8 cellular contexts compared by ENCODE assay signal in genomic region chr20:62030834-62031434, GRCh38. TPM values are rescaled to one million over a fixed set of nuclear protein-coding genes. Genes with fewer than 3 reads are reported as not detected.
DNase-seq lines count a peak whose midpoint lies in the region; ATAC-seq, FAIRE-seq and TF ChIP-seq lines count a peak whose summit lies in the region.

No MANE protein-coding gene starts in this region.

- H3K4me3 ChIP-seq in CD8-positive, alpha-beta T cell (ENCODE audit: low read depth, low read length), result no peak overlapping the region
- H3K4me3 ChIP-seq in OCI-LY1 (ENCODE audit: low read depth, low read length, poor library complexity, severe bottlenecking), result peak overlapping the region; percentile 30
- no peak overlapping the region for H3K4me3 ChIP-seq in H1 (ENCODE audit: extremely low read depth in 1 of 4, insufficient read depth in 2 of 4, low read depth in 3 of 4, low read length in 4 of 4)
- no peak overlapping the region for H3K4me3 ChIP-seq in transverse colon
- no peak overlapping the region for H3K4me3 ChIP-seq in body of pancreas

- H3K56ac ChIP-seq in H1 (replicated peaks; ENCODE audit: insufficient read length, low read depth, low read length), result no peak overlapping the region

- no peaks in the 10 kb centered on the region for H3K27me3 ChIP-seq in CD8-positive, alpha-beta T cell (ENCODE audit: insufficient read depth, low read length)
- H3K27me3 ChIP-seq in OCI-LY1 (ENCODE audit: insufficient read depth, low read length), result no peaks in the 10 kb centered on the region
- H3K27me3 ChIP-seq in H1 (replicated peaks in 1 of 4; ENCODE audit: control insufficient read depth in 3 of 4, extremely low read depth in 1 of 4, insufficient read depth in 3 of 4, low read length in 3 of 4), result no peaks in the 10 kb centered on the region
- no peaks in the 10 kb centered on the region for H3K27me3 ChIP-seq in transverse colon
- no peaks in the 10 kb centered on the region for H3K27me3 ChIP-seq in body of pancreas

- H2AK5ac ChIP-seq in H1 (ENCODE audit: low read depth, low read length), result no peak overlapping the region

- DNase-seq in CD8-positive, alpha-beta T cell, result peak in 6 of 7 experiments; percentile 11 to 66 (median 31)
- peak; percentile 79 for DNase-seq in GM20000 (ENCODE audit: low spot score)
- DNase-seq in H1 (ENCODE audit: low read depth in 1 of 2, low spot score in 2 of 2), result no peak
- no peak for DNase-seq in transverse colon
- DNase-seq in NCI-H2107 treated with DMSO at 0.1 percent for 48 hours (lab: John Stamatoyannopoulos, UW; ENCODE audit: unreplicated experiment), result no peak
- DNase-seq in GF-D8 (lab: John Stamatoyannopoulos, UW), result no peak
- DNase-seq in body of pancreas, result no peak

- H3K4me1 ChIP-seq in CD8-positive, alpha-beta T cell (ENCODE audit: insufficient read depth, low read length), result peaks cover 40% of the 10 kb centered on the region
- H3K4me1 ChIP-seq in OCI-LY1 (ENCODE audit: insufficient read depth, low read length, severe bottlenecking) (peaks cover 35% of the 10 kb centered on the region), H1 (replicated peaks in 1 of 4; ENCODE audit: control insufficient read depth in 3 of 4, insufficient read depth in 4 of 4, low read length in 3 of 4) (peaks cover 2 to 22% (median 8%) of the 10 kb centered on the region in 4 experiments), transverse colon (peaks cover 0 to 6% (median 3%) of the 10 kb centered on the region in 4 donors), body of pancreas (peaks cover 51% of the 10 kb centered on the region)

- H3K79me1 ChIP-seq in H1 (ENCODE audit: low read depth, low read length), result peaks cover 34% of the 10 kb centered on the region

- TF ChIP-seq RAD21 in H1 (IDR thresholded peaks at IDR 0.05 in 1 of 2, conservative IDR thresholded peaks at IDR 0.05 in 1 of 2; ENCODE audit: low read depth in 2 of 2, low read length in 2 of 2), result no peak

- no peak overlapping the region for H3K18ac ChIP-seq in H1 (ENCODE audit: extremely low read depth, low read length)

- H2AFZ ChIP-seq in OCI-LY1 (ENCODE audit: low read length) (no peak overlapping the region), H1 (ENCODE audit: low read length) (no peak overlapping the region)

- H3K23me2 ChIP-seq in H1 (ENCODE audit: low read depth, low read length), result no peaks in the 10 kb centered on the region

- H3K4ac ChIP-seq in H1 (replicated peaks; ENCODE audit: insufficient read length, low read depth, low read length), result no peak overlapping the region

- no peak overlapping the region for H2BK120ac ChIP-seq in H1 (replicated peaks; ENCODE audit: low read depth, low read length)

- H4K91ac ChIP-seq in H1 (replicated peaks; ENCODE audit: insufficient read length, low read length), result no peak overlapping the region

- H3K36me3 Mint-ChIP-seq in CD8-positive, alpha-beta T cell, result no peaks in the 10 kb centered on the region

- CTCF ChIA-PET in CD8-positive, alpha-beta T cell (lab: Charles Lee), result interaction anchor here (1.5 to 2.6 kb wide), 2 partner anchors 9 to 105 kb away, joined by 5 to 8 read pairs; no protein-coding TSS in a partner anchor
- CTCF ChIA-PET in H1 (lab: Charles Lee; ENCODE audit: partially characterized antibody), result interaction anchor here (1.4 to 1.8 kb wide), 3 partner anchors 14 to 103 kb away, joined by 3 to 5 read pairs (median 4); no protein-coding TSS in a partner anchor

- TF ChIP-seq EP300 in H1 (IDR thresholded peaks at IDR 0.05; ENCODE audit: borderline replicate concordance in 1 of 2, low read depth in 2 of 2, low read length in 2 of 2) (no peak), transverse colon (IDR thresholded peaks at IDR 0.05; ENCODE audit: low read depth) (no peak)

- FAIRE-seq in H1 (lab: Jason Lieb, UNC), result no peak

- peak overlapping the region; percentile 94 for H3K27ac Mint-ChIP-seq in CD8-positive, alpha-beta T cell

- peak overlapping the region; percentile 51 for H3K4me2 ChIP-seq in OCI-LY1 (ENCODE audit: low read length)
- no peak overlapping the region for H3K4me2 ChIP-seq in H1 (ENCODE audit: insufficient read depth in 1 of 2, low read depth in 2 of 2, low read length in 2 of 2)

- H3K9ac ChIP-seq in OCI-LY1 (ENCODE audit: low read length), result peak overlapping the region; percentile 40; the same call in 1 of the 2 replicates
- no peak overlapping the region for H3K9ac ChIP-seq in H1 (replicated peaks in 1 of 4; ENCODE audit: extremely low read depth in 1 of 4, low read depth in 3 of 4, low read length in 3 of 4)

- no peak overlapping the region for H4K8ac ChIP-seq in H1 (ENCODE audit: extremely low read depth, insufficient read depth, low read length)

- no peaks in the 10 kb centered on the region for H3K9me3 ChIP-seq in CD8-positive, alpha-beta T cell (ENCODE audit: low read length)
- 0 out of 2 replicates have a peak, but pooled peaks cover 3% of the 10 kb centered on the region for H3K9me3 ChIP-seq in OCI-LY1 (ENCODE audit: low read length)
- no peaks in the 10 kb centered on the region for H3K9me3 ChIP-seq in H1 (ENCODE audit: insufficient read depth in 2 of 2, low read depth in 1 of 2, low read length in 1 of 2)
- H3K9me3 ChIP-seq in transverse colon, result no peaks in the 10 kb centered on the region
- H3K9me3 ChIP-seq in body of pancreas, result no peaks in the 10 kb centered on the region

- no peaks in the 10 kb centered on the region for H3K36me3 ChIP-seq in CD8-positive, alpha-beta T cell (ENCODE audit: insufficient read depth, low read length)
- H3K36me3 ChIP-seq in OCI-LY1 (ENCODE audit: insufficient read depth, low read length) (no peaks in the 10 kb centered on the region), H1 (ENCODE audit: control insufficient read depth in 2 of 4, insufficient read depth in 4 of 4, low read length in 3 of 4) (no peaks in the 10 kb centered on the region), transverse colon (no peaks in the 10 kb centered on the region), body of pancreas (replicated peaks in 1 of 2; ENCODE audit: insufficient read depth in 1 of 2, low read depth in 2 of 2) (no peaks in the 10 kb centered on the region)

- H3K79me2 ChIP-seq in OCI-LY1 (ENCODE audit: insufficient read depth, low read length) (peaks cover 37% of the 10 kb centered on the region), H1 (ENCODE audit: control insufficient read depth in 1 of 2, insufficient read depth in 2 of 2, low read length in 2 of 2) (peaks cover 16 to 91% of the 10 kb centered on the region in 2 experiments)

- peak overlapping the region; percentile 33 for H3K27ac ChIP-seq in CD8-positive, alpha-beta T cell (ENCODE audit: low read depth, low read length)
- H3K27ac ChIP-seq in OCI-LY1 (ENCODE audit: low read depth, low read length, poor library complexity, severe bottlenecking), result peak overlapping the region; percentile 95
- no peak overlapping the region for H3K27ac ChIP-seq in H1 (ENCODE audit: low read depth, low read length)
- no peak overlapping the region for H3K27ac ChIP-seq in transverse colon
- peak overlapping the region in 2 of 4 donors; percentile 8 to 53 for H3K27ac ChIP-seq in body of pancreas

- intact Hi-C loops in CD8-positive, alpha-beta T cell (cut with DNase I, micrococcal nuclease), result loop anchor here in 1 of 2 experiments (2.0 kb wide), 1 partner anchor 112 kb away; the partner anchor contains the start of genes PSMA7 and SS18L1
- intact Hi-C loops in transverse colon (cut with DNase I; ENCODE audit: low total_unique reads), result no loop called here
- intact Hi-C loops in body of pancreas (cut with DNase I), result no loop called here

- no peak overlapping the region for H3K23ac ChIP-seq in H1 (ENCODE audit: insufficient read length)

- H3K4me1 Mint-ChIP-seq in CD8-positive, alpha-beta T cell (ENCODE audit: low read depth), result peaks cover 62% of the 10 kb centered on the region

- in situ Hi-C loops in transverse colon (cut with MboI; ENCODE audit: low pct_ligation_motif_present in 1 of 4, low pct_unique_long_range_greater_than_20kb in 1 of 4, low sequenced_read_pairs in 3 of 4), result no loop called here

- H3F3A ChIP-seq in OCI-LY1 (ENCODE audit: insufficient read depth, low read length), result no peaks in the 10 kb centered on the region

- H2BK12ac ChIP-seq in H1 (ENCODE audit: low read depth, low read length), result no peak overlapping the region

- no peaks in the 10 kb centered on the region for H4K20me1 ChIP-seq in OCI-LY1 (ENCODE audit: insufficient read depth, low read length)
- H4K20me1 ChIP-seq in H1 (replicated peaks in 1 of 2; ENCODE audit: control insufficient read depth in 1 of 2, insufficient read depth in 2 of 2, low read length in 2 of 2), result peaks cover 12 to 31% of the 10 kb centered on the region in 2 experiments

- no peak overlapping the region for H3K14ac ChIP-seq in H1 (ENCODE audit: insufficient read length)

- no peak overlapping the region for H4K5ac ChIP-seq in H1 (ENCODE audit: insufficient read length, low read depth, low read length)

- POLR2A ChIA-PET in CD8-positive, alpha-beta T cell (lab: Charles Lee), result interaction anchor here (0.6 to 1.7 kb wide), 4 partner anchors 9 to 90 kb away, joined by 4 to 8 read pairs (median 6); partner anchors contain the start of gene TAF4
- POLR2A ChIA-PET in H1 (lab: Charles Lee; ENCODE audit: partially characterized antibody), result interaction anchor here (1.5 kb wide), 1 partner anchor 20 kb away, joined by 3 read pairs; no protein-coding TSS in a partner anchor

- H3K9me3 Mint-ChIP-seq in CD8-positive, alpha-beta T cell, result no peaks in the 10 kb centered on the region

- no peak for TF ChIP-seq CTCF in CD8-positive, alpha-beta T cell (IDR thresholded peaks at IDR 0.05)
- TF ChIP-seq CTCF in GM20000 (IDR thresholded peaks at IDR 0.05; ENCODE audit: extremely low read depth, missing control alignments) (no peak), OCI-LY1 (IDR thresholded peaks at IDR 0.05; ENCODE audit: low read length) (no peak), H1 (IDR thresholded peaks at IDR 0.05; ENCODE audit: control extremely low read depth in 1 of 3, insufficient read depth in 1 of 3, low read depth in 1 of 3, low read length in 3 of 3) (no peak), transverse colon (IDR thresholded peaks at IDR 0.05) (no peak), body of pancreas (IDR thresholded peaks at IDR 0.05) (no peak)

- H2BK15ac ChIP-seq in H1 (ENCODE audit: low read length), result no peak overlapping the region

- WGBS in H1 (ENCODE audit: extremely low coverage in 1 of 2, insufficient coverage in 1 of 2, insufficient read length in 1 of 2, insufficient replicate concordance in 2 of 2, low coverage in 1 of 2, low lambda C conversion rate in 2 of 2, missing lambda C conversion rate in 1 of 2), 2 experiments, result 93% methylated on average over 14 of the region's 14 CpGs; no CpG with 5 or more reads in 1 of the 2 experiments
- WGBS in transverse colon (ENCODE audit: low coverage in 1 of 2), 2 donors, result 53 to 69% methylated on average over 4 to 14 of the region's 14 CpGs
- 50 to 61% methylated on average over 14 of the region's 14 CpGs for WGBS in body of pancreas, 2 donors

- H3K9me2 ChIP-seq in OCI-LY1 (ENCODE audit: low read depth, low read length), result no peaks in the 10 kb centered on the region

- TF ChIP-seq POLR2A in H1 (IDR thresholded peaks at IDR 0.05; ENCODE audit: control extremely low read depth in 1 of 2, low read depth in 2 of 2, low read length in 2 of 2) (no peak), transverse colon (IDR thresholded peaks at IDR 0.05) (no peak), body of pancreas (IDR thresholded peaks at IDR 0.05) (no peak)

- no peaks in the 10 kb centered on the region for H3K27me3 Mint-ChIP-seq in CD8-positive, alpha-beta T cell (ENCODE audit: low read depth)

- peak; percentile 79 for ATAC-seq in CD8-positive, alpha-beta T cell
- ATAC-seq in body of pancreas, result no peak

- H3K4me3 Mint-ChIP-seq in CD8-positive, alpha-beta T cell, result peak overlapping the region; percentile 49

- no peak overlapping the region for H2BK20ac ChIP-seq in H1 (ENCODE audit: low read length)

- peak overlapping the region; percentile 3; the same call in 1 of the 2 replicates for H2BK5ac ChIP-seq in H1 (ENCODE audit: low read depth, low read length)

RNA-seq across cellular contexts. Expression of gene TAF4, which starts 34.7 kb away (rescaled TPM):
- 10 to 100 TPM in 1 of 2 experiments, 1 to 10 TPM in 1; 9.8 to 14.1 TPM for total RNA-seq in CD8-positive, alpha-beta T cell
- 30.1 and 33.0 TPM in 2 replicates for total RNA-seq in H1 (2021; fragmentation: NEBNext Ultra II Directional; extraction: Animal tissue kit (Norgen Biotek cat#: 25700))
- polyA plus RNA-seq in H1 (2011; rRNA removed), result 16.0 and 25.8 TPM in 2 replicates
- polyA plus RNA-seq in H1 (2011; cell fraction: cytosol; rRNA removed), result 12.2 TPM
- polyA plus RNA-seq in H1 (2011; cell fraction: nucleus; rRNA removed), result 17.4 TPM
- polyA plus RNA-seq in H1 (2012, experiment 1 of 2), result 17.8 to 35.7 TPM (median 25.0 TPM) in 4 replicates
- polyA plus RNA-seq in H1 (2012, experiment 2 of 2), result 9.2 TPM
- 24.0 TPM for polyA plus RNA-seq in H1 (2013, experiment 1 of 2)
- 19.7 TPM for polyA plus RNA-seq in H1 (2013, experiment 2 of 2)
- polyA minus RNA-seq in H1 (2011; rRNA and poly(A)+ RNA removed), result 4.3 and 4.6 TPM in 2 replicates
- 34.5 TPM for polyA minus RNA-seq in H1 (2011; cell fraction: cytosol; rRNA and poly(A)+ RNA removed)
- 16.3 TPM for polyA minus RNA-seq in H1 (2011; cell fraction: nucleus; rRNA and poly(A)+ RNA removed)
- 10 to 100 TPM; 18.9 to 39.5 (median 24.3) TPM for total RNA-seq in transverse colon
- 10 to 100 TPM; 12.7 to 29.0 TPM for total RNA-seq in body of pancreas

Comparison
In these comparisons a context has a peak if more than half of its experiments do, and no peak if none do; other contexts are left out.
1. DNase-seq: peak in CD8-positive, alpha-beta T cell (6 of 7) and GM20000 (single experiment); none in H1 (0 of 2), transverse colon (single experiment), NCI-H2107 treated with DMSO at 0.1 percent for 48 hours (single experiment), GF-D8 (single experiment) and body of pancreas (0 of 4).
2. H3K27ac ChIP-seq: peak in CD8-positive, alpha-beta T cell (single experiment) and OCI-LY1 (single experiment); none in H1 (single experiment) and transverse colon (0 of 4).